In genomic region chr1:80021891-80022290, GRCh38 we compare ENCODE assay signal across 16 cellular contexts.
DNase-seq lines count a peak whose midpoint lies in the region; ATAC-seq, FAIRE-seq and TF ChIP-seq lines count a peak whose summit lies in the region.
"Had no signal": no experiment of that assay in that cellular context is flagged by ENCODE, and none has a peak within 500 bp of the region (broad histone marks: within the 10 kb centered on the region; RNA-seq: fewer than 3 reads in every experiment).

No MANE protein-coding gene starts in this region.

- TF ChIP-seq CTCF in A549 (IDR thresholded peaks at IDR 0.05), result no peak
- TF ChIP-seq CTCF in K562 (IDR thresholded peaks at IDR 0.05 in 2 of 3, conservative IDR thresholded peaks at IDR 0.05 in 1 of 3; ENCODE audit: insufficient read depth in 2 of 3, low read depth in 1 of 3, low read length in 3 of 3), result no peak

- no peaks in the 10 kb centered on the region for H3K4me1 Mint-ChIP-seq in T-helper 17 cell
- H3K4me1 Mint-ChIP-seq: CD4-positive, alpha-beta memory T cell had no signal

- TF ChIP-seq POLR2A in A549 (IDR thresholded peaks at IDR 0.05; ENCODE audit: low read length), result no peak
- no peak for TF ChIP-seq POLR2A in K562 (conservative IDR thresholded peaks at IDR 0.05)

- no peaks in the 10 kb centered on the region for H3K9me3 ChIP-seq in A549
- no peaks in the 10 kb centered on the region; the same call in none of the 2 replicates for H3K9me3 ChIP-seq in K562 (replicated peaks; ENCODE audit: control insufficient read depth, insufficient read depth, low read depth, low read length)
- H3K9me3 ChIP-seq in T-helper 17 cell (ENCODE audit: control insufficient read depth, low read length, poor library complexity, severe bottlenecking), result no peaks in the 10 kb centered on the region

- DNase-seq in A549 (ENCODE audit: low read depth in 1 of 2, low spot score in 1 of 2) (no peak), K562 (ENCODE audit: extremely low read depth in 1 of 4, low spot score in 3 of 4) (no peak), T-helper 17 cell (no peak), left ventricle myocardium superior (no peak), NCI-H524 treated with DMSO at 0.1 percent for 48 hours (lab: John Stamatoyannopoulos, UW) (no peak)
- DNase-seq: C1 segment of cervical spinal cord; Calu3; CD4-positive, alpha-beta memory T cell; COR-L47; DMS53; DMS79 treated with DMSO at 0.1 percent for 48 hours; GOT3; H7; HCEC 1CT had no signal

- H3K27ac Mint-ChIP-seq in T-helper 17 cell, result no peak overlapping the region
- H3K27ac Mint-ChIP-seq: CD4-positive, alpha-beta memory T cell had no signal

- no peaks in the 10 kb centered on the region for H4K20me1 ChIP-seq in K562 (replicated peaks; ENCODE audit: control insufficient read depth, insufficient read depth, low read length)

- H3K4me1 ChIP-seq in A549 (no peaks in the 10 kb centered on the region), K562 (replicated peaks in 1 of 2; ENCODE audit: control insufficient read depth in 2 of 2, insufficient read depth in 2 of 2, low read length in 2 of 2) (no peaks in the 10 kb centered on the region)

- no peak overlapping the region for H2AFZ ChIP-seq in K562 (ENCODE audit: low read depth, low read length)

- no peaks in the 10 kb centered on the region for H3K9me1 ChIP-seq in K562 (ENCODE audit: control insufficient read depth, insufficient read depth, low read length)

- no peak overlapping the region for H3K4me3 ChIP-seq in A549
- no peak overlapping the region for H3K4me3 ChIP-seq in K562

- TF ChIP-seq EP300 in A549 (IDR thresholded peaks at IDR 0.05) (no peak), K562 (IDR thresholded peaks at IDR 0.05; ENCODE audit: low read length) (no peak)

- no peak overlapping the region for H3K9ac ChIP-seq in K562 (ENCODE audit: insufficient read depth in 1 of 2, low read depth in 2 of 2, low read length in 2 of 2)

- no peak overlapping the region for H3K4me3 Mint-ChIP-seq in T-helper 17 cell
- H3K4me3 Mint-ChIP-seq: CD4-positive, alpha-beta memory T cell had no signal

- no peaks in the 10 kb centered on the region for H3K27me3 Mint-ChIP-seq in T-helper 17 cell
- H3K27me3 Mint-ChIP-seq: CD4-positive, alpha-beta memory T cell had no signal

- H3K79me2 ChIP-seq in K562 (ENCODE audit: control insufficient read depth, insufficient read depth, low read length), result no peaks in the 10 kb centered on the region

- TF ChIP-seq RAD21 in A549 (conservative IDR thresholded peaks at IDR 0.05 in 1 of 2, IDR thresholded peaks at IDR 0.05 in 1 of 2) (no peak), K562 (CRISPR knock-in tag; conservative IDR thresholded peaks at IDR 0.05 in 1 of 2, IDR thresholded peaks at IDR 0.05 in 1 of 2) (no peak)

- in situ Hi-C loops in K562 (cut with MboI), result no loop called here

- POLR2A ChIA-PET in A549 (lab: Yijun Ruan, JAX), result no interaction called here
- POLR2A ChIA-PET in K562 (lab: Yijun Ruan, JAX), result no interaction called here

- H3K4me2 ChIP-seq in A549 (no peak overlapping the region), K562 (ENCODE audit: insufficient read depth, low read length) (no peak overlapping the region)

- H3K36me3 Mint-ChIP-seq in T-helper 17 cell (ENCODE audit: low read depth), result no peaks in the 10 kb centered on the region
- H3K36me3 Mint-ChIP-seq: CD4-positive, alpha-beta memory T cell had no signal

- BruUV-seq in K562 (replicated peaks; lab: Mats Ljungman, UMichigan), result no TSS peak

- H3K27me3 ChIP-seq in K562 (ENCODE audit: control insufficient read depth in 2 of 2, insufficient read depth in 2 of 2, low read length in 2 of 2), result no peaks in the 10 kb centered on the region

- no peak for FAIRE-seq in A549 (lab: Jason Lieb, UNC)
- peak; percentile 15 for FAIRE-seq in G401.6 (lab: Jason Lieb, UNC)
- FAIRE-seq in K562 (lab: Jason Lieb, UNC), result no peak
- FAIRE-seq: GM12892 had no signal

- ATAC-seq in A549 (no peak), K562 (no peak), T-helper 17 cell (no peak), left ventricle myocardium superior (no peak)

- intact Hi-C loops in K562 (cut with micrococcal nuclease) (no loop called here), left ventricle myocardium superior (cut with micrococcal nuclease) (no loop called here)

- no peaks in the 10 kb centered on the region for H3K36me3 ChIP-seq in K562 (ENCODE audit: control insufficient read depth, insufficient read depth, low read length)

- H3K27ac ChIP-seq in A549 (no peak overlapping the region), K562 (ENCODE audit: extremely low read depth, low read depth, low read length) (no peak overlapping the region)

- CTCF ChIA-PET in A549 (lab: Yijun Ruan, JAX), result no interaction called here
- CTCF ChIA-PET in K562 (lab: Yijun Ruan, JAX; ENCODE audit: low intra/inter-chr PET ratio), result no interaction called here

TF ChIP-seq in A549, 52 proteins besides CTCF, POLR2A, EP300 and RAD21:
- TF ChIP-seq MAFK (IDR thresholded peaks at IDR 0.05; ENCODE audit: partially characterized antibody) (peak; percentile 16), GATA3 (IDR thresholded peaks at IDR 0.05; ENCODE audit: borderline replicate concordance) (no peak), FOSL2 (IDR thresholded peaks at IDR 0.05) (no peak), FOSL2 (CRISPR knock-in tag; IDR thresholded peaks at IDR 0.05) (no peak), ZFP36 (IDR thresholded peaks at IDR 0.05; ENCODE audit: borderline replicate concordance, partially characterized antibody) (no peak), MAZ (IDR thresholded peaks at IDR 0.05; ENCODE audit: borderline replicate concordance, low read depth, low read length) (no peak)

TF ChIP-seq in K562, 482 proteins besides CTCF, POLR2A, EP300 and RAD21:
- peak; percentile 12; the same call in 1 of the 2 replicates for TF ChIP-seq ZNF316 (IDR thresholded peaks at IDR 0.05)
- TF ChIP-seq MYBL2 (IDR thresholded peaks at IDR 0.05; ENCODE audit: low read depth), result no peak
- no peak for TF ChIP-seq MYBL2 (CRISPR knock-in tag; IDR thresholded peaks at IDR 0.05; ENCODE audit: borderline replicate concordance)
- no peak for TF ChIP-seq NFYB (IDR thresholded peaks at IDR 0.05; ENCODE audit: extremely low read depth, insufficient read length)
- no peak for TF ChIP-seq CBX3 (IDR thresholded peaks at IDR 0.05; ENCODE audit: borderline replicate concordance in 1 of 2, low read length in 2 of 2)

Comparison
In these comparisons a context has a peak if more than half of its experiments do, and no peak if none do; other contexts are left out.
1. Of the 35 proteins assayed by ChIP-seq in both K562 and A549: peak only in K562: none; only in A549: MAFK; in both: none; in neither: 34.